19 cellular contexts compared by ENCODE assay signal in the genomic region with DNA sequence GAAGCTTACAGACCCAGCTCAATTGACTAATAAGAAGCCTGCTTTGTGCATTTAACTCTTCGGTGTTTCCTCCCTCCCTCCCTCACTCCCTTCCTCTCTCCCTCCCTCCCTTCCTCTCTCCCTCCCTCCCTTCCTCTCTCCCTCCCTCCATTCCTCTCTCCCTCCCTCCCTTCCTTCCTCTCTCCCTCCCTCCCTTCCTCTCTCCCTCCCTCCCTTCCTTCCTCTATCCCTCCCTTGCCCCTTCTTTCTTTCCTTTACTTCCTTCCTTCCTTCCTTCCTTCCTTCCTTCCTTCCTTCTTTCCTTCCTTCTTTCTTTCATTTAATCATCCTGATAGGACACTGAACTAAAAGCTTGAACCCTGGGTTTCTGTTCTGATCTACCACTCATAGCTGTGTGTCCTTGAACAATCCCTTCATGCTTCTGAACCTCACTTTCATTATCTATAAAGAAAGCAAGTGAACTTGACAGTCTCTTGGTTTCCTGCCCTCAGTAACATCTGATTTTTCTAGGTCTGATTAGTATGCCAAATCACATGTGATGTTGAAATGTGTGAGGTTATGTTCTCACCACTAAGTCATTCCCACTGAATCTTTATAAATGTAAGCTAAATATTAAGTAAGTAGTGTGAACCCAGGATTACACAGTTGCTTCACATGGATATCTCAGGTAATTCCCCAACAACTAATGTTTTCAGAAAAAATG.
A peak's percentile ranks its signal among the peaks of the same experiment; 100 is the strongest.
DNase-seq lines count a peak whose midpoint lies in the region; ATAC-seq and TF ChIP-seq lines count a peak whose summit lies in the region.
"Had no signal": no experiment of that assay in that cellular context is flagged by ENCODE, and none has a peak within 500 bp of the region (broad histone marks: within the 10 kb centered on the region; RNA-seq: fewer than 3 reads in every experiment).

No MANE protein-coding gene starts in this region.

- TF ChIP-seq POLR2A in gastrocnemius medialis (IDR thresholded peaks at IDR 0.05): no peak

- H3K36me3 Mint-ChIP-seq in activated CD4-positive, alpha-beta T cell treated with anti-CD3 and anti-CD28 coated beads, Interleukin-2, amount 10 ng/mL, durations not matched to agents 24 days and 14 days (ENCODE audit: low read depth): no peaks in the 10 kb centered on the region

- H3K4me3 Mint-ChIP-seq in activated CD4-positive, alpha-beta T cell treated with anti-CD3 and anti-CD28 coated beads, Interleukin-2, amount 10 ng/mL, durations not matched to agents 24 days and 14 days: no peak overlapping the region
- H3K4me3 Mint-ChIP-seq: activated T-cell treated with anti-CD3 and anti-CD28 coated beads, Interleukin-2, amount 50 U/mL, for 72 hours had no signal

- H3K9me3 Mint-ChIP-seq in activated CD4-positive, alpha-beta T cell treated with anti-CD3 and anti-CD28 coated beads, Interleukin-2, amount 10 ng/mL, durations not matched to agents 24 days and 14 days: peaks cover 3% of the 10 kb centered on the region

- H3K4me1 ChIP-seq in right atrium auricular region: no peaks in the 10 kb centered on the region
- H3K4me1 ChIP-seq in gastrocnemius medialis: no peaks in the 10 kb centered on the region
- H3K4me1 ChIP-seq in SJCRH30: peaks cover 33% of the 10 kb centered on the region
- H3K4me1 ChIP-seq: A549, psoas muscle had no signal

- no peak overlapping the region for H3K27ac Mint-ChIP-seq in activated CD4-positive, alpha-beta T cell treated with anti-CD3 and anti-CD28 coated beads, Interleukin-2, amount 10 ng/mL, durations not matched to agents 24 days and 14 days
- H3K27ac Mint-ChIP-seq: activated T-cell treated with anti-CD3 and anti-CD28 coated beads, Interleukin-2, amount 50 U/mL, for 72 hours had no signal

- H3K4me1 Mint-ChIP-seq in activated CD4-positive, alpha-beta T cell treated with anti-CD3 and anti-CD28 coated beads, Interleukin-2, amount 10 ng/mL, durations not matched to agents 24 days and 14 days: no peaks in the 10 kb centered on the region

- H3K4me3 ChIP-seq in right atrium auricular region (no peak overlapping the region), cardiac fibroblast (replicated peaks in 1 of 2; ENCODE audit: low read depth in 2 of 2, low read length in 2 of 2) (no peak overlapping the region), gastrocnemius medialis (no peak overlapping the region), SJCRH30 (no peak overlapping the region)
- H3K4me3 ChIP-seq: A549, psoas muscle, thoracic aorta had no signal

- H3K27ac ChIP-seq in right atrium auricular region: no peak overlapping the region
- no peak overlapping the region for H3K27ac ChIP-seq in gastrocnemius medialis
- H3K27ac ChIP-seq in SJCRH30: no peak overlapping the region
- H3K27ac ChIP-seq: A549, psoas muscle, thoracic aorta had no signal

- DNase-seq in Right ventricle myocardium superior: no peak
- no peak for DNase-seq in right atrium auricular region (ENCODE audit: low spot score)
- DNase-seq in cardiac fibroblast (ENCODE audit: low read depth in 2 of 2): peak; percentile 19 to 40
- no peak for DNase-seq in gastrocnemius medialis
- DNase-seq in activated CD4-positive, alpha-beta T cell treated with anti-CD3 and anti-CD28 coated beads, Interleukin-2, amount 10 ng/mL, durations not matched to agents 24 days and 14 days: no peak
- no peak for DNase-seq in SJCRH30
- DNase-seq: activated CD4-positive, alpha-beta T cell treated with anti-CD3 and anti-CD28 coated beads, Interleukin-2, amount 50 U/mL, for 4 hours; activated T-cell treated with anti-CD3 and anti-CD28 coated beads, Interleukin-2, amount 50 U/mL, for 72 hours; DMS79 treated with DMSO at 0.1 percent for 48 hours; erythroblast; hypothalamus; left colon; NCI-H1694; NCI-H524 treated with DMSO at 0.1 percent for 48 hours; psoas muscle had no signal

- in situ Hi-C loops in gastrocnemius medialis (cut with MboI; ENCODE audit: low sequenced_read_pairs in 4 of 4): no loop called here

- H3K27me3 ChIP-seq in right atrium auricular region: no peaks in the 10 kb centered on the region
- no peaks in the 10 kb centered on the region for H3K27me3 ChIP-seq in gastrocnemius medialis
- H3K27me3 ChIP-seq in SJCRH30: no peaks in the 10 kb centered on the region

- TF ChIP-seq CTCF in right atrium auricular region (IDR thresholded peaks at IDR 0.05): no peak
- TF ChIP-seq CTCF in cardiac fibroblast (IDR thresholded peaks at IDR 0.05; ENCODE audit: low read depth, low read length): no peak
- no peak for TF ChIP-seq CTCF in gastrocnemius medialis (IDR thresholded peaks at IDR 0.05 in 4 of 5, conservative IDR thresholded peaks at IDR 0.05 in 1 of 5)

- H3K36me3 ChIP-seq in right atrium auricular region: no peaks in the 10 kb centered on the region
- no peaks in the 10 kb centered on the region for H3K36me3 ChIP-seq in gastrocnemius medialis
- H3K36me3 ChIP-seq in SJCRH30: no peaks in the 10 kb centered on the region
- H3K36me3 ChIP-seq: thoracic aorta had no signal

- H3K9me3 ChIP-seq in right atrium auricular region (no peaks in the 10 kb centered on the region), gastrocnemius medialis (no peaks in the 10 kb centered on the region), SJCRH30 (replicated peaks) (no peaks in the 10 kb centered on the region)
- H3K9me3 ChIP-seq: A549, psoas muscle, thoracic aorta had no signal

- ATAC-seq in Right ventricle myocardium superior (ENCODE audit: poor library complexity): peak; percentile 37
- ATAC-seq in HG03108 (IDR thresholded peaks at IDR 0.05; ENCODE audit: unreplicated experiment): peak; percentile 70
- ATAC-seq in gastrocnemius medialis: peak; percentile 38 to 43
- no peak for ATAC-seq in GM18870 (IDR thresholded peaks at IDR 0.05; ENCODE audit: unreplicated experiment)
- ATAC-seq: A549; activated T-cell treated with anti-CD3 and anti-CD28 coated beads, Interleukin-2, amount 50 U/mL, for 72 hours; left colon had no signal

- intact Hi-C loops in Right ventricle myocardium superior (cut with DNase I) (loop anchor here (10.0 kb wide), 1 partner anchor 130 kb away; the partner anchor contains the start of gene BMP2), gastrocnemius medialis (cut with DNase I; ENCODE audit: low total_unique reads) (loop anchor here (10.0 kb wide), 1 partner anchor 130 kb away; the partner anchor contains the start of gene BMP2)
- intact Hi-C loops in activated CD4-positive, alpha-beta T cell treated with anti-CD3 and anti-CD28 coated beads, Interleukin-2, amount 10 ng/mL, durations not matched to agents 24 days and 14 days (cut with micrococcal nuclease): no loop called here

- no peaks in the 10 kb centered on the region for H3K27me3 Mint-ChIP-seq in activated CD4-positive, alpha-beta T cell treated with anti-CD3 and anti-CD28 coated beads, Interleukin-2, amount 10 ng/mL, durations not matched to agents 24 days and 14 days

Comparison
In these comparisons a context has a peak if more than half of its experiments do, and no peak if none do; other contexts are left out.
1. DNase-seq: peak in cardiac fibroblast (2 of 2); none in Right ventricle myocardium superior (single experiment), right atrium auricular region (single experiment), gastrocnemius medialis (0 of 2), activated CD4-positive, alpha-beta T cell treated with anti-CD3 and anti-CD28 coated beads, Interleukin-2, amount 10 ng/mL, durations not matched to agents 24 days and 14 days (single experiment) and SJCRH30 (0 of 2).